Comparison of ENCODE assay signal across 11 cellular contexts in genomic region chr22:32034275-32034674, GRCh38. TPM values are rescaled to one million over a fixed set of nuclear protein-coding genes. Genes with fewer than 3 reads are reported as not detected.
"Had no signal": no experiment of that assay in that cellular context is flagged by ENCODE, and none has a peak within 500 bp of the region (broad histone marks: within the 10 kb centered on the region; RNA-seq: fewer than 3 reads in every experiment).

No MANE protein-coding gene starts in this region.

- H3K36me3 ChIP-seq: HAP-1 had no signal

- H3K27ac ChIP-seq: GM23248, HL-60 had no signal

- FAIRE-seq: K562 had no signal

- H3K9ac ChIP-seq: GM23248 had no signal

- H3K4me1 ChIP-seq: HAP-1 had no signal

- H3K4me3 Mint-ChIP-seq: HFFc6 had no signal

- ATAC-seq: HCT116, K562 had no signal

- H3K4me3 ChIP-seq: GM23248, HAP-1, K562 had no signal

- H3K9me3 Mint-ChIP-seq: HFFc6 had no signal

- DNase-seq: GM23248, GOT3, H7, HFFc6, IMR-90 had no signal

- H3K9me3 ChIP-seq: HAP-1 had no signal

RNA-seq across cellular contexts. Expression of gene SLC5A1, which starts 8.8 kb away (rescaled TPM):
- total RNA-seq: GM23248, H4, H7, HFFc6, HT1080, IMR-90, K562 had no signal
- polyA plus RNA-seq: GM23248, IMR-90, K562 had no signal
